In genomic region chr16:14285542-14286380, GRCh38 we compare ENCODE assay signal across 8 cellular contexts.
DNase-seq lines count a peak whose midpoint lies in the region; ATAC-seq and TF ChIP-seq lines count a peak whose summit lies in the region.

No MANE protein-coding gene starts in this region.

- POLR2A ChIA-PET in AG04450 (lab: Yijun Ruan, JAX) (interaction anchor here (0.6 to 1.3 kb wide), 6 partner anchors 15 to 364 kb away, joined by 3 to 5 read pairs (median 4); no protein-coding TSS in a partner anchor), WTC11 (lab: Charles Lee) (interaction anchor here (1.3 to 1.7 kb wide), 2 partner anchors 9 to 14 kb away, joined by 3 to 6 read pairs; no protein-coding TSS in a partner anchor)

- CTCF ChIA-PET in AG04450 (lab: Charles Lee): interaction anchor here (0.7 to 3.6 kb wide), 8 partner anchors 9 to 366 kb away, joined by 3 to 18 read pairs (median 3); partner anchors contain the start of gene ERCC4
- CTCF ChIA-PET in WTC11 (lab: Charles Lee): interaction anchor here (0.6 to 3.8 kb wide), 17 partner anchors 14 to 412 kb away, joined by 3 to 50 read pairs (median 5); partner anchors contain the start of gene ERCC4

- TF ChIP-seq CTCF in AG04450 (IDR thresholded peaks at IDR 0.05; ENCODE audit: low read depth, low read length): no peak
- TF ChIP-seq CTCF in WTC11 (IDR thresholded peaks at IDR 0.05): no peak
- no peak for TF ChIP-seq CTCF in cardiac fibroblast (IDR thresholded peaks at IDR 0.05; ENCODE audit: low read depth, low read length)

- H3K27ac ChIP-seq in AG04450 (ENCODE audit: low read depth, low read length): peak overlapping the region; percentile 47

- ATAC-seq in GM18873 (IDR thresholded peaks at IDR 0.05; ENCODE audit: low FRiP score, unreplicated experiment) (peak; percentile 80), HG03139 (IDR thresholded peaks at IDR 0.05; ENCODE audit: unreplicated experiment) (peak; percentile 64), WTC11 (peak; percentile 74)

- H3K4me3 Mint-ChIP-seq in WTC11: peak overlapping the region; percentile 84

- no peak overlapping the region for H3K27ac Mint-ChIP-seq in WTC11

- H3K36me3 Mint-ChIP-seq in WTC11: peaks cover 3% of the 10 kb centered on the region; the same call in 1 of the 2 replicates

- peaks cover 13% of the 10 kb centered on the region for H3K9me3 ChIP-seq in AG04450 (ENCODE audit: control insufficient read depth, insufficient read depth, low read length)

- H3K4me1 Mint-ChIP-seq in WTC11: peaks cover 35% of the 10 kb centered on the region

- no peaks in the 10 kb centered on the region for H3K27me3 ChIP-seq in AG04450 (ENCODE audit: control insufficient read depth, insufficient read depth, low read length)

- peak overlapping the region; percentile 81 for H3K4me3 ChIP-seq in AG04450 (ENCODE audit: low read depth, low read length)
- H3K4me3 ChIP-seq in cardiac fibroblast (replicated peaks in 1 of 2; ENCODE audit: low read depth in 2 of 2, low read length in 2 of 2): peak overlapping the region; percentile 76 to 86

- peak; percentile 95 for DNase-seq in AG04450 (ENCODE audit: low read depth, low spot score)
- DNase-seq in NCI-H2227 treated with DMSO at 0.1 percent for 48 hours (lab: John Stamatoyannopoulos, UW): peak; percentile 95
- peak; percentile 95 for DNase-seq in WTC11 (ENCODE audit: low spot score)
- peak; percentile 96 to 97 for DNase-seq in cardiac fibroblast (ENCODE audit: low read depth in 2 of 2)
- peak; percentile 92 for DNase-seq in inferior parietal cortex (ENCODE audit: extremely low spot score)
- peak; percentile 87 for DNase-seq in smooth muscle cell of the brain vasculature (ENCODE audit: low read depth, low spot score)

- peaks cover 7% of the 10 kb centered on the region for H3K9me3 Mint-ChIP-seq in WTC11

- no peaks in the 10 kb centered on the region; the same call in none of the 2 replicates for H3K27me3 Mint-ChIP-seq in WTC11 (ENCODE audit: low read depth)

TF ChIP-seq in WTC11, 78 proteins besides CTCF, POLR2A, EP300 and RAD21 (continues in another document):
- TF ChIP-seq MXD4 (CRISPR knock-in tag; IDR thresholded peaks at IDR 0.05; ENCODE audit: borderline replicate concordance) (no peak), SMAD4 (CRISPR knock-in tag; IDR thresholded peaks at IDR 0.05) (no peak), ETV6 (CRISPR knock-in tag; IDR thresholded peaks at IDR 0.05) (peak; percentile 92), MYBL2 (CRISPR knock-in tag; IDR thresholded peaks at IDR 0.05) (no peak; the same call in 1 of the 2 replicates), CREB1 (CRISPR knock-in tag; IDR thresholded peaks at IDR 0.05) (no peak), KAT7 (CRISPR knock-in tag; IDR thresholded peaks at IDR 0.05; ENCODE audit: borderline replicate concordance) (no peak), SOX15 (CRISPR knock-in tag; IDR thresholded peaks at IDR 0.05) (no peak), USF2 (CRISPR knock-in tag; IDR thresholded peaks at IDR 0.05) (no peak), RELA (CRISPR knock-in tag; IDR thresholded peaks at IDR 0.05; ENCODE audit: borderline replicate concordance) (no peak), ZNF671 (CRISPR knock-in tag; IDR thresholded peaks at IDR 0.05) (no peak), ZNF121 (CRISPR knock-in tag; IDR thresholded peaks at IDR 0.05) (no peak), IRF2 (CRISPR knock-in tag; IDR thresholded peaks at IDR 0.05; ENCODE audit: borderline replicate concordance, low read depth) (no peak), ZNF532 (CRISPR knock-in tag; IDR thresholded peaks at IDR 0.05; ENCODE audit: borderline replicate concordance) (no peak), CBFB (CRISPR knock-in tag; IDR thresholded peaks at IDR 0.05; ENCODE audit: low read depth) (no peak), NR2C2 (CRISPR knock-in tag; IDR thresholded peaks at IDR 0.05) (no peak), SMAD3 (CRISPR knock-in tag; IDR thresholded peaks at IDR 0.05; ENCODE audit: borderline replicate concordance) (no peak), JUN (CRISPR knock-in tag; IDR thresholded peaks at IDR 0.05) (no peak), ZNF512 (CRISPR knock-in tag; IDR thresholded peaks at IDR 0.05; ENCODE audit: borderline replicate concordance) (no peak)
- TF ChIP-seq, protein P1, sequence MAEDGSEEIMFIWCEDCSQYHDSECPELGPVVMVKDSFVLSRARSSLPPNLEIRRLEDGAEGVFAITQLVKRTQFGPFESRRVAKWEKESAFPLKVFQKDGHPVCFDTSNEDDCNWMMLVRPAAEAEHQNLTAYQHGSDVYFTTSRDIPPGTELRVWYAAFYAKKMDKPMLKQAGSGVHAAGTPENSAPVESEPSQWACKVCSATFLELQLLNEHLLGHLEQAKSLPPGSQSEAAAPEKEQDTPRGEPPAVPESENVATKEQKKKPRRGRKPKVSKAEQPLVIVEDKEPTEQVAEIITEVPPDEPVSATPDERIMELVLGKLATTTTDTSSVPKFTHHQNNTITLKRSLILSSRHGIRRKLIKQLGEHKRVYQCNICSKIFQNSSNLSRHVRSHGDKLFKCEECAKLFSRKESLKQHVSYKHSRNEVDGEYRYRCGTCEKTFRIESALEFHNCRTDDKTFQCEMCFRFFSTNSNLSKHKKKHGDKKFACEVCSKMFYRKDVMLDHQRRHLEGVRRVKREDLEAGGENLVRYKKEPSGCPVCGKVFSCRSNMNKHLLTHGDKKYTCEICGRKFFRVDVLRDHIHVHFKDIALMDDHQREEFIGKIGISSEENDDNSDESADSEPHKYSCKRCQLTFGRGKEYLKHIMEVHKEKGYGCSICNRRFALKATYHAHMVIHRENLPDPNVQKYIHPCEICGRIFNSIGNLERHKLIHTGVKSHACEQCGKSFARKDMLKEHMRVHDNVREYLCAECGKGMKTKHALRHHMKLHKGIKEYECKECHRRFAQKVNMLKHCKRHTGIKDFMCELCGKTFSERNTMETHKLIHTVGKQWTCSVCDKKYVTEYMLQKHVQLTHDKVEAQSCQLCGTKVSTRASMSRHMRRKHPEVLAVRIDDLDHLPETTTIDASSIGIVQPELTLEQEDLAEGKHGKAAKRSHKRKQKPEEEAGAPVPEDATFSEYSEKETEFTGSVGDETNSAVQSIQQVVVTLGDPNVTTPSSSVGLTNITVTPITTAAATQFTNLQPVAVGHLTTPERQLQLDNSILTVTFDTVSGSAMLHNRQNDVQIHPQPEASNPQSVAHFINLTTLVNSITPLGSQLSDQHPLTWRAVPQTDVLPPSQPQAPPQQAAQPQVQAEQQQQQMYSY (CRISPR knock-in tag; IDR thresholded peaks at IDR 0.05): no peak
- TF ChIP-seq, protein P2, sequence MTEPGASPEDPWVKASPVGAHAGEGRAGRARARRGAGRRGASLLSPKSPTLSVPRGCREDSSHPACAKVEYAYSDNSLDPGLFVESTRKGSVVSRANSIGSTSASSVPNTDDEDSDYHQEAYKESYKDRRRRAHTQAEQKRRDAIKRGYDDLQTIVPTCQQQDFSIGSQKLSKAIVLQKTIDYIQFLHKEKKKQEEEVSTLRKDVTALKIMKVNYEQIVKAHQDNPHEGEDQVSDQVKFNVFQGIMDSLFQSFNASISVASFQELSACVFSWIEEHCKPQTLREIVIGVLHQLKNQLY (CRISPR knock-in tag; IDR thresholded peaks at IDR 0.05): 0 out of 2 replicates have a peak, but pooled peaks have one; percentile 28

Comparison
In these comparisons a context has a peak if more than half of its experiments do, and no peak if none do; other contexts are left out.
1. Peak in every context shown above with its lines: DNase-seq, ATAC-seq, H3K4me3 ChIP-seq and H3K27ac ChIP-seq.